10 cellular contexts compared by ENCODE assay signal in genomic region chr10:37965006-37965405, GRCh38.
"Had no signal": no experiment of that assay in that cellular context is flagged by ENCODE, and none has a peak within 500 bp of the region (broad histone marks: within the 10 kb centered on the region; RNA-seq: fewer than 3 reads in every experiment).

No MANE protein-coding gene starts in this region.

- H3K36me3 ChIP-seq: HAP-1 had no signal

- H2AFZ ChIP-seq: GM23248 had no signal

- H3K4me2 ChIP-seq: KMS-11 had no signal

- FAIRE-seq: HTR-8/SVneo had no signal

- H3K4me1 ChIP-seq: HAP-1 had no signal

- DNase-seq: GM23248, GOT3, H7, HFFc6, IMR-90, KBM-7 had no signal

- H3K4me3 ChIP-seq: GM23248, HAP-1 had no signal

- H3K27ac Mint-ChIP-seq: HFFc6 had no signal

- H3K9ac ChIP-seq: GM23248, KMS-11 had no signal

- H3K4me3 Mint-ChIP-seq: HFFc6 had no signal

- H3K9me3 ChIP-seq: HAP-1 had no signal

- ATAC-seq: HCT116 had no signal

- H3K27ac ChIP-seq: GM23248, KMS-11 had no signal
